ENCODE assay signal across 18 cellular contexts in genomic region chr5:180519098-180519497, GRCh38. TPM values are rescaled to one million over a fixed set of nuclear protein-coding genes. Genes with fewer than 3 reads are reported as not detected.
DNase-seq lines count a peak whose midpoint lies in the region; ATAC-seq, FAIRE-seq and TF ChIP-seq lines count a peak whose summit lies in the region.
"Had no signal": no experiment of that assay in that cellular context is flagged by ENCODE, and none has a peak within 500 bp of the region (broad histone marks: within the 10 kb centered on the region; RNA-seq: fewer than 3 reads in every experiment).

No MANE protein-coding gene starts in this region.

- H3K4me2 ChIP-seq in BLaER1 treated with 17β-estradiol and CSF1 and Interleukin-3, amounts not matched to agents 10 nM and 100 nM: peak overlapping the region in 7 of 11 experiments; percentile 2 to 55 (median 29); a peak in 8 of 22 replicates

- FAIRE-seq in D721Med (lab: Jason Lieb, UNC): no peak
- FAIRE-seq: GM18507 had no signal

- no peak overlapping the region for H3K9ac ChIP-seq in BLaER1 treated with 17β-estradiol and CSF1 and Interleukin-3, amounts not matched to agents 10 nM and 100 nM

- no peak for TF ChIP-seq EP300 in transverse colon (IDR thresholded peaks at IDR 0.05; ENCODE audit: low read depth)

- in situ Hi-C loops in transverse colon (cut with MboI; ENCODE audit: low pct_ligation_motif_present in 1 of 4, low pct_unique_long_range_greater_than_20kb in 1 of 4, low sequenced_read_pairs in 3 of 4): no loop called here

- H3K4me3 Mint-ChIP-seq in activated T-helper 17 cell treated with anti-CD3 and anti-CD28 coated beads, Interleukin-2, amount 50 U/mL, for 72 hours: no peak overlapping the region
- H3K4me3 Mint-ChIP-seq: CD4-positive, alpha-beta T cell had no signal

- ATAC-seq in activated T-helper 17 cell treated with anti-CD3 and anti-CD28 coated beads, Interleukin-2, amount 50 U/mL, for 72 hours (replicated peaks): no peak
- ATAC-seq in left lobe of liver: peak; percentile 57

- no peak for TF ChIP-seq CTCF in D721Med (IDR thresholded peaks at IDR 0.05; ENCODE audit: insufficient read depth, missing control alignments)
- no peak for TF ChIP-seq CTCF in transverse colon (IDR thresholded peaks at IDR 0.05)

- H3K4me1 Mint-ChIP-seq in activated T-helper 17 cell treated with anti-CD3 and anti-CD28 coated beads, Interleukin-2, amount 50 U/mL, for 72 hours: peaks cover 42% of the 10 kb centered on the region

- H3K36me3 ChIP-seq in BLaER1 treated with 17β-estradiol and CSF1 and Interleukin-3, amounts not matched to agents 10 nM and 100 nM: peaks cover 0 to 90% (median 58%) of the 10 kb centered on the region in 11 experiments; a peak in 19 of 22 replicates
- H3K36me3 ChIP-seq in transverse colon: no peaks in the 10 kb centered on the region
- H3K36me3 ChIP-seq: brain microvascular endothelial cell, uterus had no signal

- H3K27me3 Mint-ChIP-seq in activated T-helper 17 cell treated with anti-CD3 and anti-CD28 coated beads, Interleukin-2, amount 50 U/mL, for 72 hours: no peaks in the 10 kb centered on the region
- H3K27me3 Mint-ChIP-seq: CD4-positive, alpha-beta T cell had no signal

- intact Hi-C loops in transverse colon (cut with DNase I; ENCODE audit: low total_unique reads): no loop called here

- no peak for TF ChIP-seq POLR2A in transverse colon (IDR thresholded peaks at IDR 0.05)

- no peaks in the 10 kb centered on the region for H3K9me3 Mint-ChIP-seq in activated T-helper 17 cell treated with anti-CD3 and anti-CD28 coated beads, Interleukin-2, amount 50 U/mL, for 72 hours
- H3K9me3 Mint-ChIP-seq: CD4-positive, alpha-beta T cell had no signal

- H3K4me3 ChIP-seq in BLaER1 treated with 17β-estradiol and CSF1 and Interleukin-3, amounts not matched to agents 10 nM and 100 nM: no peak overlapping the region
- no peak overlapping the region for H3K4me3 ChIP-seq in transverse colon
- H3K4me3 ChIP-seq: uterus had no signal

- H3K27me3 ChIP-seq in BLaER1 treated with 17β-estradiol and CSF1 and Interleukin-3, amounts not matched to agents 10 nM and 100 nM: no peaks in the 10 kb centered on the region
- H3K27me3 ChIP-seq in transverse colon: no peaks in the 10 kb centered on the region
- H3K27me3 ChIP-seq: brain microvascular endothelial cell, uterus had no signal

- H4K20me1 ChIP-seq in BLaER1 treated with 17β-estradiol and CSF1 and Interleukin-3, amounts not matched to agents 10 nM and 100 nM: peaks cover 66 to 100% (median 90%) of the 10 kb centered on the region in 11 experiments; a peak in 21 of 22 replicates

- H3K27ac ChIP-seq in BLaER1 treated with 17β-estradiol and CSF1 and Interleukin-3, amounts not matched to agents 10 nM and 100 nM: peak overlapping the region in 7 of 11 experiments; percentile 6 to 58 (median 33); a peak in 10 of 22 replicates
- no peak overlapping the region for H3K27ac ChIP-seq in transverse colon
- H3K27ac ChIP-seq: brain microvascular endothelial cell, uterus had no signal

- H3K4me1 ChIP-seq in BLaER1 treated with 17β-estradiol and CSF1 and Interleukin-3, amounts not matched to agents 10 nM and 100 nM: peaks cover 24 to 54% (median 30%) of the 10 kb centered on the region in 10 experiments
- H3K4me1 ChIP-seq in transverse colon: peaks cover 0 to 11% (median 5%) of the 10 kb centered on the region in 4 donors

- WGBS in transverse colon (ENCODE audit: low coverage in 1 of 2), 2 donors: 86 to 89% methylated on average over 3 of the region's 3 CpGs

- DNase-seq in Kasumi-1 (lab: John Stamatoyannopoulos, UW): peak; percentile 83 to 88
- no peak for DNase-seq in left lobe of liver (ENCODE audit: low spot score)
- no peak for DNase-seq in activated CD4-positive, alpha-beta T cell treated with anti-CD3 and anti-CD28 coated beads for 48 hours
- no peak for DNase-seq in D721Med (ENCODE audit: insufficient read length, low spot score)
- no peak for DNase-seq in DMS79 treated with DMSO at 0.1 percent for 48 hours (lab: John Stamatoyannopoulos, UW)
- no peak for DNase-seq in transverse colon
- DNase-seq: activated CD8-positive, alpha-beta memory T cell treated with anti-CD3 and anti-CD28 coated beads for 24 hours; activated effector memory CD4-positive, alpha-beta T cell treated with anti-CD3 and anti-CD28 coated beads, Interleukin-2, amount 50 U/mL, for 16 hours; brain microvascular endothelial cell; CD4-positive, alpha-beta T cell; effector CD8-positive, alpha-beta T cell; GOT3; NCI-H2107; SHP77 treated with DMSO at 0.1 percent for 48 hours; uterus had no signal

- H3K36me3 Mint-ChIP-seq in activated T-helper 17 cell treated with anti-CD3 and anti-CD28 coated beads, Interleukin-2, amount 50 U/mL, for 72 hours (ENCODE audit: low read depth): peaks cover 11% of the 10 kb centered on the region

- peak overlapping the region; percentile 77 for H3K27ac Mint-ChIP-seq in activated T-helper 17 cell treated with anti-CD3 and anti-CD28 coated beads, Interleukin-2, amount 50 U/mL, for 72 hours
- H3K27ac Mint-ChIP-seq: CD4-positive, alpha-beta T cell had no signal

- peaks cover 0 to 10% (median 0%) of the 10 kb centered on the region in 11 experiments; a peak in 3 of 22 replicates for H3K9me3 ChIP-seq in BLaER1 treated with 17β-estradiol and CSF1 and Interleukin-3, amounts not matched to agents 10 nM and 100 nM (replicated peaks in 1 of 11)
- H3K9me3 ChIP-seq in transverse colon: no peaks in the 10 kb centered on the region
- H3K9me3 ChIP-seq: uterus had no signal

RNA-seq across cellular contexts. Expression of gene CNOT6, which starts 24.9 kb away (rescaled TPM):
- 10 to 100 TPM; 23.9 to 38.7 TPM for total RNA-seq in activated T-helper 17 cell treated with anti-CD3 and anti-CD28 coated beads, Interleukin-2, amount 50 U/mL, for 72 hours
- total RNA-seq in left lobe of liver (5.2 TPM), transverse colon (10 to 100 TPM; 14.6 to 20.0 (median 19.3) TPM)

Comparison
In these comparisons a context has a peak if more than half of its experiments do, and no peak if none do; other contexts are left out.
1. H3K27ac ChIP-seq: peak in BLaER1 treated with 17β-estradiol and CSF1 and Interleukin-3, amounts not matched to agents 10 nM and 100 nM (7 of 11); none in transverse colon (0 of 4).
2. DNase-seq: peak in Kasumi-1 (2 of 2); none in left lobe of liver (single experiment), activated CD4-positive, alpha-beta T cell treated with anti-CD3 and anti-CD28 coated beads for 48 hours (single experiment), D721Med (single experiment), DMS79 treated with DMSO at 0.1 percent for 48 hours (single experiment) and transverse colon (single experiment).